ENCODE assay signal across 26 cellular contexts in the genomic region with DNA sequence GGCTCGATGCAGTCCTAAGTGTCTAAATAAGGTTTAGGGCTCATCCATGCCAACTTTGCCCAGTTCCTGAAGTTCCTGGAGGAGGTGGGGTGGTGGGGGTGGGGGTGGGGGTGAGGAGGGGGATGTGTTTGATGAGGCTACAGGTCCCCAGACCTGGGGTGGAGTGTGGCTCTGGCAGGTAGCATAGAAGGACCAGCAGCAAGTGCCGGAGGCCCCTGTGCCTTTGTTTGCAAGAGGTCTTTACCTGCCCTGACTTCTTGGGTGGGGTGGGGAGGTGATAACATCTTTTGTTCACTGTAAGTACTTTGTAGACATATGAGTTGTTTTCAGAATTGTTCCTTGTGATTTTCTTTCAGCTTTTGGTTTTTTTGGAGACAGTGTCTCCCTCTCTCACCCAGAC. TPM values are rescaled to one million over a fixed set of nuclear protein-coding genes. Genes with fewer than 3 reads are reported as not detected.
DNase-seq lines count a peak whose midpoint lies in the region; ATAC-seq, FAIRE-seq and TF ChIP-seq lines count a peak whose summit lies in the region.
"Had no signal": no experiment of that assay in that cellular context is flagged by ENCODE, and none has a peak within 500 bp of the region (broad histone marks: within the 10 kb centered on the region; RNA-seq: fewer than 3 reads in every experiment).

No MANE protein-coding gene starts in this region.

- no peak overlapping the region for H3K4me3 Mint-ChIP-seq in CD14-positive monocyte
- H3K4me3 Mint-ChIP-seq in WTC11: no peak overlapping the region
- H3K4me3 Mint-ChIP-seq: CD4-positive, alpha-beta T cell had no signal

- H3K27me3 Mint-ChIP-seq in CD14-positive monocyte (ENCODE audit: low read depth in 3 of 3) (peaks cover 4 to 7% (median 7%) of the 10 kb centered on the region in 3 donors), WTC11 (ENCODE audit: low read depth) (no peaks in the 10 kb centered on the region)

- H3K36me3 Mint-ChIP-seq in CD14-positive monocyte (no peaks in the 10 kb centered on the region), WTC11 (no peaks in the 10 kb centered on the region; the same call in 1 of the 2 replicates)

- ATAC-seq in WTC11 (no peak), sciatic nerve (no peak)
- ATAC-seq: HepG2, K562 had no signal

- no peak for TF ChIP-seq POLR2A in prostate gland (IDR thresholded peaks at IDR 0.05)

- TF ChIP-seq CTCF in CD14-positive monocyte (IDR thresholded peaks at IDR 0.05): no peak
- no peak for TF ChIP-seq CTCF in WTC11 (IDR thresholded peaks at IDR 0.05)
- TF ChIP-seq CTCF in kidney (IDR thresholded peaks at IDR 0.05; ENCODE audit: borderline replicate concordance, extremely low read depth, insufficient read depth): no peak
- TF ChIP-seq CTCF in prostate gland (IDR thresholded peaks at IDR 0.05): no peak

- H3K4me1 Mint-ChIP-seq in CD14-positive monocyte (no peaks in the 10 kb centered on the region), WTC11 (peaks cover 60% of the 10 kb centered on the region)

- DNase-seq in CD14-positive monocyte (ENCODE audit: low spot score) (peak; percentile 38), WTC11 (ENCODE audit: low spot score) (peak; percentile 5), kidney (peak; percentile 34), sciatic nerve (ENCODE audit: low spot score) (peak; percentile 12), NOMO-1 (lab: John Stamatoyannopoulos, UW; ENCODE audit: unreplicated experiment in 2 of 2) (no peak), NCI-H446 (lab: John Stamatoyannopoulos, UW) (no peak), prostate gland (ENCODE audit: low spot score) (no peak)
- DNase-seq: CD4-positive, alpha-beta T cell; DMS53; GM23248; H7; Kasumi-1; MV-4-11; NCI-H1105; NCI-H146; NCI-H1930; NCI-H2107; NCI-H524 treated with DMSO at 0.1 percent for 48 hours; NCI-H774; SIG-M5 had no signal

- H3K9ac ChIP-seq in kidney (ENCODE audit: low read length in 2 of 2): no peak overlapping the region
- H3K9ac ChIP-seq: BLaER1, GM23248 had no signal

- peaks cover 0 to 12% of the 10 kb centered on the region in 2 donors for H3K4me1 ChIP-seq in kidney (ENCODE audit: control insufficient read depth in 1 of 2, insufficient read depth in 1 of 2, low read depth in 1 of 2, low read length in 2 of 2)
- H3K4me1 ChIP-seq in prostate gland (replicated peaks): peaks cover 3% of the 10 kb centered on the region
- H3K4me1 ChIP-seq: BLaER1 had no signal

- no peaks in the 10 kb centered on the region for H3K36me3 ChIP-seq in kidney (ENCODE audit: control insufficient read depth in 1 of 2, insufficient read depth in 2 of 2, low read length in 2 of 2)
- H3K36me3 ChIP-seq in prostate gland: no peaks in the 10 kb centered on the region
- H3K36me3 ChIP-seq: BLaER1 had no signal

- H3K27ac Mint-ChIP-seq in CD14-positive monocyte (no peak overlapping the region), WTC11 (no peak overlapping the region)
- H3K27ac Mint-ChIP-seq: CD4-positive, alpha-beta T cell had no signal

- H3K27ac ChIP-seq in kidney (ENCODE audit: low read depth in 2 of 2, low read length in 2 of 2) (no peak overlapping the region), prostate gland (no peak overlapping the region)
- H3K27ac ChIP-seq: BLaER1, SK-N-MC had no signal

- no peak for FAIRE-seq in kidney (lab: Jason Lieb, UNC)
- FAIRE-seq: D721Med, GM18507, HepG2, K562 had no signal

- CTCF ChIA-PET in WTC11 (lab: Charles Lee): no interaction called here

- H3K27me3 ChIP-seq in prostate gland (replicated peaks; ENCODE audit: insufficient read depth): no peaks in the 10 kb centered on the region
- H3K27me3 ChIP-seq: BLaER1 had no signal

- POLR2A ChIA-PET in WTC11 (lab: Charles Lee): no interaction called here

- WGBS in prostate gland: 88% methylated on average over 2 of the region's 2 CpGs

- intact Hi-C loops in CD14-positive monocyte (cut with micrococcal nuclease): no loop called here
- intact Hi-C loops in kidney (cut with DNase I): no loop called here
- intact Hi-C loops in sciatic nerve (cut with DNase I): no loop called here
- intact Hi-C loops in prostate gland (cut with DNase I): no loop called here

- H3K4me3 ChIP-seq in kidney (ENCODE audit: low read length in 2 of 2): no peak overlapping the region
- H3K4me3 ChIP-seq in prostate gland: no peak overlapping the region
- H3K4me3 ChIP-seq: BLaER1, GM23248, K562, SK-N-MC had no signal

- H3K9me3 ChIP-seq in kidney (ENCODE audit: control insufficient read depth in 1 of 2, low read length in 2 of 2) (no peaks in the 10 kb centered on the region), prostate gland (no peaks in the 10 kb centered on the region)
- H3K9me3 ChIP-seq: BLaER1 had no signal

- peaks cover 0 to 4% (median 0%) of the 10 kb centered on the region in 7 donors for H3K9me3 Mint-ChIP-seq in CD14-positive monocyte
- no peaks in the 10 kb centered on the region for H3K9me3 Mint-ChIP-seq in WTC11
- H3K9me3 Mint-ChIP-seq: CD4-positive, alpha-beta T cell had no signal

TF ChIP-seq in WTC11, 78 proteins besides CTCF, POLR2A, EP300 and RAD21:
- TF ChIP-seq PRRX2 (CRISPR knock-in tag; IDR thresholded peaks at IDR 0.05): no peak
- TF ChIP-seq PREB (CRISPR knock-in tag; IDR thresholded peaks at IDR 0.05; ENCODE audit: borderline replicate concordance): no peak

RNA-seq across cellular contexts. Expression of gene SH3BP4, which starts 10.0 kb away (rescaled TPM):
- polyA plus RNA-seq in CD14-positive monocyte (1 to 10 TPM in 1 of 2 donors, under 1 TPM in 1; 0.66 to 1.6 TPM), kidney (ENCODE audit: insufficient read depth, low read depth, low replicate concordance) (20.0 TPM)
- total RNA-seq in WTC11 (2021) (31.1 to 44.4 TPM (median 32.6 TPM) in 3 replicates), kidney (52.9 TPM), sciatic nerve (26.7 TPM), prostate gland (100 to 1,000 TPM in 1 of 2 donors, 10 to 100 TPM in 1; 86.7 to 134 TPM)

Comparison
In these comparisons a context has a peak if more than half of its experiments do, and no peak if none do; other contexts are left out.
1. DNase-seq: peak in CD14-positive monocyte (single experiment), WTC11 (single experiment), kidney (single experiment) and sciatic nerve (single experiment); none in NOMO-1 (0 of 2), NCI-H446 (0 of 2) and prostate gland (single experiment).